Comparison of ENCODE assay signal across 8 cellular contexts in genomic region chr11:14500181-14500651, GRCh38. TPM values are rescaled to one million over a fixed set of nuclear protein-coding genes. Genes with fewer than 3 reads are reported as not detected.
A peak's percentile ranks its signal among the peaks of the same experiment; 100 is the strongest.
DNase-seq lines count a peak whose midpoint lies in the region; ATAC-seq, FAIRE-seq and TF ChIP-seq lines count a peak whose summit lies in the region.

No MANE protein-coding gene starts in this region.

- CTCF ChIA-PET in CD8-positive, alpha-beta T cell (lab: Charles Lee): interaction anchor here (0.9 to 1.6 kb wide), 3 partner anchors 20 to 407 kb away, joined by 3 to 7 read pairs (median 4); partner anchors contain the start of gene PSMA1

- ATAC-seq in CD8-positive, alpha-beta T cell: peak; percentile 47
- ATAC-seq in GM19324 (IDR thresholded peaks at IDR 0.05; ENCODE audit: low FRiP score, unreplicated experiment) (peak; percentile 52), HG03354 (IDR thresholded peaks at IDR 0.05; ENCODE audit: poor library complexity, severe bottlenecking, unreplicated experiment) (peak; percentile 71)

- no peaks in the 10 kb centered on the region for H3K9me3 ChIP-seq in CD8-positive, alpha-beta T cell (ENCODE audit: low read length)
- H3K9me3 ChIP-seq in neural progenitor cell (ENCODE audit: low read depth): peaks cover 3% of the 10 kb centered on the region

- peaks cover 35% of the 10 kb centered on the region for H3K79me2 ChIP-seq in neural progenitor cell (ENCODE audit: low read depth)

- peaks cover 46% of the 10 kb centered on the region for H3K4me1 Mint-ChIP-seq in CD8-positive, alpha-beta T cell (ENCODE audit: low read depth)
- peaks cover 10% of the 10 kb centered on the region for H3K4me1 Mint-ChIP-seq in neural progenitor cell

- H3K9me3 Mint-ChIP-seq in CD8-positive, alpha-beta T cell: no peaks in the 10 kb centered on the region
- no peaks in the 10 kb centered on the region for H3K9me3 Mint-ChIP-seq in neural progenitor cell

- H3K9ac ChIP-seq in neural progenitor cell: peak overlapping the region; percentile 88

- peaks cover 52% of the 10 kb centered on the region for H3K36me3 Mint-ChIP-seq in CD8-positive, alpha-beta T cell
- H3K36me3 Mint-ChIP-seq in neural progenitor cell: peaks cover 16% of the 10 kb centered on the region

- peak overlapping the region; percentile 74 for H3K4me3 ChIP-seq in CD8-positive, alpha-beta T cell (ENCODE audit: low read depth, low read length)
- H3K4me3 ChIP-seq in neural progenitor cell: peak overlapping the region; percentile 94

- H3K4me2 ChIP-seq in neural progenitor cell: peak overlapping the region; percentile 83

- POLR2A ChIA-PET in CD8-positive, alpha-beta T cell (lab: Charles Lee): interaction anchor here (0.7 to 3.4 kb wide), 13 partner anchors 10 to 408 kb away, joined by 3 to 14 read pairs (median 4); partner anchors contain the start of genes CYP2R1 and PSMA1

- H3K4me3 Mint-ChIP-seq in CD8-positive, alpha-beta T cell: peak overlapping the region; percentile 99
- peak overlapping the region; percentile 94 for H3K4me3 Mint-ChIP-seq in neural progenitor cell

- H3F3A ChIP-seq in neural progenitor cell (ENCODE audit: low read depth): peaks cover 18% of the 10 kb centered on the region

- TF ChIP-seq CTCF in CD8-positive, alpha-beta T cell (IDR thresholded peaks at IDR 0.05): no peak
- TF ChIP-seq CTCF in neural progenitor cell (IDR thresholded peaks at IDR 0.05): no peak

- peaks cover 4% of the 10 kb centered on the region for H3K36me3 ChIP-seq in CD8-positive, alpha-beta T cell (ENCODE audit: insufficient read depth, low read length)
- peaks cover 21% of the 10 kb centered on the region for H3K36me3 ChIP-seq in neural progenitor cell

- H3K27me3 Mint-ChIP-seq in CD8-positive, alpha-beta T cell (ENCODE audit: low read depth): no peaks in the 10 kb centered on the region
- no peaks in the 10 kb centered on the region for H3K27me3 Mint-ChIP-seq in neural progenitor cell (ENCODE audit: insufficient read depth, low read depth)

- peak in 6 of 7 experiments; percentile 28 to 65 (median 50) for DNase-seq in CD8-positive, alpha-beta T cell
- DNase-seq in NOMO-1 treated with dmso at 0.1 percent for 144 hours (lab: John Stamatoyannopoulos, UW; ENCODE audit: unreplicated experiment) (peak; percentile 9), fibroblast of the conjunctiva (ENCODE audit: low read depth) (peak; percentile 38), neural progenitor cell (ENCODE audit: low spot score) (peak; percentile 24), urothelium cell line (ENCODE audit: low spot score) (peak; percentile 27)
- peak; percentile 18 to 23 for DNase-seq in activated T-helper 1 cell treated with anti-CD3 and anti-CD28 coated beads, Interleukin-2, amount 50 U/mL, for 16 hours (ENCODE audit: low read depth in 1 of 2, low spot score in 1 of 2)

- intact Hi-C loops in CD8-positive, alpha-beta T cell (cut with DNase I, micrococcal nuclease): loop anchor here in 1 of 2 experiments (2.0 kb wide), 1 partner anchor 393 kb away; the partner anchor contains the start of gene CYP2R1

- H3K27ac Mint-ChIP-seq in CD8-positive, alpha-beta T cell: peak overlapping the region; percentile 100
- peak overlapping the region; percentile 93 for H3K27ac Mint-ChIP-seq in neural progenitor cell

- peak overlapping the region; percentile 95 for H2AFZ ChIP-seq in neural progenitor cell (replicated peaks)

- peaks cover 12% of the 10 kb centered on the region for H4K20me1 ChIP-seq in neural progenitor cell (ENCODE audit: low read depth)

- H3K4me1 ChIP-seq in CD8-positive, alpha-beta T cell (ENCODE audit: insufficient read depth, low read length): peaks cover 25% of the 10 kb centered on the region
- H3K4me1 ChIP-seq in neural progenitor cell: peaks cover 7% of the 10 kb centered on the region

- H3K27ac ChIP-seq in CD8-positive, alpha-beta T cell (ENCODE audit: low read depth, low read length): peak overlapping the region; percentile 65
- H3K27ac ChIP-seq in neural progenitor cell: peak overlapping the region; percentile 86

- no peak for FAIRE-seq in urothelium cell line (lab: Jason Lieb, UNC)

- no peaks in the 10 kb centered on the region for H3K27me3 ChIP-seq in CD8-positive, alpha-beta T cell (ENCODE audit: insufficient read depth, low read length)
- no peaks in the 10 kb centered on the region for H3K27me3 ChIP-seq in neural progenitor cell

RNA-seq across cellular contexts. Expression of gene COPB1, which starts 0.6 kb away (rescaled TPM):
- 100 to 1,000 TPM; 108 to 114 TPM for total RNA-seq in CD8-positive, alpha-beta T cell
- total RNA-seq in neural progenitor cell (ENCODE audit: low replicate concordance): 157 and 212 TPM in 2 replicates

RNA-seq across cellular contexts. Expression of gene PSMA1, which starts 20.0 kb away (rescaled TPM):
- 100 to 1,000 TPM; 177 to 193 TPM for total RNA-seq in CD8-positive, alpha-beta T cell
- total RNA-seq in neural progenitor cell (ENCODE audit: low replicate concordance): 192 and 271 TPM in 2 replicates

Comparison
In these comparisons a context has a peak if more than half of its experiments do, and no peak if none do; other contexts are left out.
1. Peak in every context shown above with its lines: DNase-seq, ATAC-seq, H3K4me3 ChIP-seq and H3K27ac ChIP-seq.